ENCODE assay signal across 15 cellular contexts in genomic region chr10:121079226-121079625, GRCh38.
DNase-seq lines count a peak whose midpoint lies in the region; ATAC-seq and TF ChIP-seq lines count a peak whose summit lies in the region.
"Had no signal": no experiment of that assay in that cellular context is flagged by ENCODE, and none has a peak within 500 bp of the region (broad histone marks: within the 10 kb centered on the region; RNA-seq: fewer than 3 reads in every experiment).

No MANE protein-coding gene starts in this region.

- H3K27me3 Mint-ChIP-seq in type B pancreatic cell: no peaks in the 10 kb centered on the region

- DNase-seq in NCI-H2171 treated with DMSO at 0.1 percent for 48 hours (lab: John Stamatoyannopoulos, UW) (peak; percentile 30), NCI-H2171 (lab: John Stamatoyannopoulos, UW) (no peak), esophagus muscularis mucosa (ENCODE audit: extremely low spot score) (no peak), type B pancreatic cell (ENCODE audit: extremely low spot score, unreplicated experiment) (peak; percentile 45), RPMI8226 (no peak)
- no peak for DNase-seq in activated CD8-positive, alpha-beta memory T cell treated with anti-CD3 and anti-CD28 coated beads, Interleukin-2, amount 50 U/mL, for 4 hours
- DNase-seq: C1 segment of cervical spinal cord, DMS53, HCEC 1CT, NCI-H1436, NCI-H2029 treated with DMSO at 0.1 percent for 48 hours, PC-9, Right ventricle myocardium superior had no signal

- no peaks in the 10 kb centered on the region for H3K36me3 Mint-ChIP-seq in type B pancreatic cell

- no peak for TF ChIP-seq EP300 in esophagus muscularis mucosa (IDR thresholded peaks at IDR 0.05)

- H3K9me3 ChIP-seq in esophagus muscularis mucosa: no peaks in the 10 kb centered on the region
- no peaks in the 10 kb centered on the region for H3K9me3 ChIP-seq in muscle layer of duodenum (ENCODE audit: control insufficient read depth in 1 of 2, low read length in 2 of 2)

- 80% methylated on average over 6 of the region's 6 CpGs for WGBS in esophagus muscularis mucosa

- peak overlapping the region in 3 of 4 donors; percentile 29 to 64 (median 52) for H3K27ac ChIP-seq in esophagus muscularis mucosa (replicated peaks in 1 of 4)
- peak overlapping the region; percentile 42 for H3K27ac ChIP-seq in muscle layer of duodenum (ENCODE audit: low read length)
- H3K27ac ChIP-seq: PC-9 had no signal

- intact Hi-C loops in esophagus muscularis mucosa (cut with DNase I): loop anchor here (10.0 kb wide), 1 partner anchor 516 kb away; the partner anchor contains the start of gene FGFR2

- H3K4me3 Mint-ChIP-seq in type B pancreatic cell: peak overlapping the region; percentile 37

- H3K27me3 ChIP-seq in esophagus muscularis mucosa (no peaks in the 10 kb centered on the region), muscle layer of duodenum (ENCODE audit: low read depth, low read length) (no peaks in the 10 kb centered on the region)

- TF ChIP-seq CTCF in esophagus muscularis mucosa (IDR thresholded peaks at IDR 0.05): no peak
- TF ChIP-seq CTCF in type B pancreatic cell (conservative IDR thresholded peaks at IDR 0.05): no peak

- H3K4me3 ChIP-seq in esophagus muscularis mucosa (no peak overlapping the region), muscle layer of duodenum (ENCODE audit: low read depth in 1 of 2, low read length in 2 of 2) (no peak overlapping the region)
- H3K4me3 ChIP-seq: PC-9 had no signal

- peak overlapping the region; percentile 91 for H3K27ac Mint-ChIP-seq in type B pancreatic cell

- peaks cover 59% of the 10 kb centered on the region for H3K4me1 Mint-ChIP-seq in type B pancreatic cell (ENCODE audit: unreplicated experiment)

- no peak for ATAC-seq in HG02884 (IDR thresholded peaks at IDR 0.05; ENCODE audit: unreplicated experiment)

- peaks cover 5 to 73% (median 51%) of the 10 kb centered on the region in 4 donors for H3K4me1 ChIP-seq in esophagus muscularis mucosa
- H3K4me1 ChIP-seq in muscle layer of duodenum (ENCODE audit: control insufficient read depth in 1 of 2, insufficient read depth in 2 of 2, low read length in 2 of 2): peaks cover 22 to 24% of the 10 kb centered on the region in 2 donors

- no peaks in the 10 kb centered on the region for H3K36me3 ChIP-seq in esophagus muscularis mucosa
- no peaks in the 10 kb centered on the region for H3K36me3 ChIP-seq in muscle layer of duodenum (ENCODE audit: control insufficient read depth in 1 of 2, insufficient read depth in 2 of 2, low read length in 2 of 2)

- no peak for TF ChIP-seq POLR2A in esophagus muscularis mucosa (IDR thresholded peaks at IDR 0.05; ENCODE audit: low read depth)

- no peaks in the 10 kb centered on the region for H3K9me3 Mint-ChIP-seq in type B pancreatic cell

Comparison
In these comparisons a context has a peak if more than half of its experiments do, and no peak if none do; other contexts are left out.
1. DNase-seq: peak in NCI-H2171 treated with DMSO at 0.1 percent for 48 hours (single experiment) and type B pancreatic cell (single experiment); none in NCI-H2171 (single experiment), esophagus muscularis mucosa (single experiment), activated CD8-positive, alpha-beta memory T cell treated with anti-CD3 and anti-CD28 coated beads, Interleukin-2, amount 50 U/mL, for 4 hours (single experiment) and RPMI8226 (single experiment).